In the genomic region with DNA sequence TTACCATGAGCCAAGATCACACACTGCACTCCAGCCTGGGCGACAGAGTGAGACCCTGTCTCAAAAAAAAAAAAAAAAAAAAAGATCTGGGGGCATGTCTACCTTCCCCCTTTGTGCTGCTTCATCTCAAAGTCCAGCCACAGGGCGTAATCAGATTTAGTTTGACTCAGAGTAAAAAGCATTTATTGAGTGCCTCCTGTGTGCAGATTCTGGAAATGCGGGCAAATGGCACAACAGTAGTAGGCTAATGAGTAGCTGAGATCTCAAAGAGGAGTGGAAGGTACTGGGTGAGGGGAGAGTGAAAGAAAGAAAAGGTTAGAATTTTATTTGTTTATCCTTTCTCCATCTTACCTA, we compare ENCODE assay signal across 9 cellular contexts. TPM values are rescaled to one million over a fixed set of nuclear protein-coding genes. Genes with fewer than 3 reads are reported as not detected.
DNase-seq lines count a peak whose midpoint lies in the region; ATAC-seq and TF ChIP-seq lines count a peak whose summit lies in the region.
"Had no signal": no experiment of that assay in that cellular context is flagged by ENCODE, and none has a peak within 500 bp of the region (broad histone marks: within the 10 kb centered on the region; RNA-seq: fewer than 3 reads in every experiment).

No MANE protein-coding gene starts in this region.

- H3K56ac ChIP-seq in H9 (ENCODE audit: insufficient read length, low read depth, low read length) = no peak overlapping the region

- peaks cover 40% of the 10 kb centered on the region for H3K27me3 Mint-ChIP-seq in H9 (ENCODE audit: low read depth)
- H3K27me3 Mint-ChIP-seq: memory B cell had no signal

- in situ Hi-C loops in gastrocnemius medialis (cut with MboI; ENCODE audit: low sequenced_read_pairs in 4 of 4) = loop anchor here in 2 of 4 donors (5.0 kb wide), 2 partner anchors 37 to 42 kb away; no protein-coding TSS in a partner anchor

- H3K9me3 ChIP-seq in H9 (ENCODE audit: control insufficient read depth, low read depth, low read length) = no peaks in the 10 kb centered on the region
- H3K9me3 ChIP-seq in esophagus muscularis mucosa = no peaks in the 10 kb centered on the region
- no peaks in the 10 kb centered on the region for H3K9me3 ChIP-seq in gastrocnemius medialis

- DNase-seq in H9 (no peak), SK-N-DZ (ENCODE audit: low spot score) (peak; percentile 47), esophagus muscularis mucosa (ENCODE audit: extremely low spot score) (no peak), gastrocnemius medialis (no peak), NOMO-1 treated with DMSO at 0.1 percent for 48 hours (lab: John Stamatoyannopoulos, UW; ENCODE audit: unreplicated experiment) (no peak), hypothalamus (lab: John Stamatoyannopoulos, UW) (no peak)

- H4K8ac ChIP-seq in H9 (replicated peaks; ENCODE audit: insufficient read length, low read depth, low read length) = no peak overlapping the region

- no peak overlapping the region for H2AFZ ChIP-seq in H9 (ENCODE audit: low read length)

- H3K23me2 ChIP-seq in H9 (ENCODE audit: insufficient read length, low read depth, low read length, poor library complexity, severe bottlenecking) = no peaks in the 10 kb centered on the region

- TF ChIP-seq POLR2A in esophagus muscularis mucosa (IDR thresholded peaks at IDR 0.05; ENCODE audit: low read depth) (no peak), gastrocnemius medialis (IDR thresholded peaks at IDR 0.05) (no peak)

- no peak for TF ChIP-seq EP300 in esophagus muscularis mucosa (IDR thresholded peaks at IDR 0.05)

- TF ChIP-seq CTCF in H9 (conservative IDR thresholded peaks at IDR 0.05) = peak; percentile 28; the same call in 1 of the 3 replicates
- TF ChIP-seq CTCF in esophagus muscularis mucosa (IDR thresholded peaks at IDR 0.05) = peak in 1 of 3 experiments; percentile 7
- no peak for TF ChIP-seq CTCF in gastrocnemius medialis (IDR thresholded peaks at IDR 0.05 in 4 of 5, conservative IDR thresholded peaks at IDR 0.05 in 1 of 5)

- H2BK120ac ChIP-seq in H9 (ENCODE audit: low read depth, low read length, poor library complexity, severe bottlenecking) = no peak overlapping the region

- no peak overlapping the region for H4K5ac ChIP-seq in H9 (ENCODE audit: insufficient read length, low read depth, low read length)

- no peaks in the 10 kb centered on the region for H3K79me2 ChIP-seq in H9 (ENCODE audit: insufficient read depth, low read length)

- H4K20me1 ChIP-seq in H9 (ENCODE audit: control insufficient read depth, insufficient read depth, insufficient read length) = no peaks in the 10 kb centered on the region

- ATAC-seq in gastrocnemius medialis = no peak
- no peak for ATAC-seq in GM19455 (IDR thresholded peaks at IDR 0.05; ENCODE audit: unreplicated experiment)
- no peak for ATAC-seq in GM18873 (IDR thresholded peaks at IDR 0.05; ENCODE audit: low FRiP score, unreplicated experiment)

- no peak overlapping the region for H3K18ac ChIP-seq in H9 (ENCODE audit: insufficient read length, low read depth, low read length)

- peak overlapping the region in 1 of 3 experiments; percentile 97; a peak in 3 of 7 replicates for H3K27ac Mint-ChIP-seq in H9
- H3K27ac Mint-ChIP-seq: memory B cell had no signal

- H2BK12ac ChIP-seq in H9 (ENCODE audit: insufficient read length, low read depth, low read length) = no peak overlapping the region

- H2AK5ac ChIP-seq in H9 (ENCODE audit: insufficient read length, low read length) = no peak overlapping the region

- no peaks in the 10 kb centered on the region; a peak in 1 of 7 replicates for H3K36me3 Mint-ChIP-seq in H9 (ENCODE audit: insufficient read depth in 1 of 3, low read depth in 3 of 3)
- H3K36me3 Mint-ChIP-seq: memory B cell had no signal

- H3K4me1 ChIP-seq in H9 (ENCODE audit: insufficient read depth, low read length) (peaks cover 31% of the 10 kb centered on the region; the same call in 1 of the 2 replicates), esophagus muscularis mucosa (peaks cover 93 to 100% (median 99%) of the 10 kb centered on the region in 4 donors), gastrocnemius medialis (peaks cover 90 to 95% of the 10 kb centered on the region in 2 donors)

- H3K36me3 ChIP-seq in esophagus muscularis mucosa = no peaks in the 10 kb centered on the region
- no peaks in the 10 kb centered on the region for H3K36me3 ChIP-seq in gastrocnemius medialis

- no peak overlapping the region for H2BK20ac ChIP-seq in H9 (ENCODE audit: low read depth, low read length, poor library complexity, severe bottlenecking)

- H4K91ac ChIP-seq in H9 (ENCODE audit: insufficient read length, low read depth, low read length) = no peak overlapping the region

- no peak overlapping the region for H3K4ac ChIP-seq in H9 (ENCODE audit: low read depth, low read length)

- H3K27ac ChIP-seq in H9 (ENCODE audit: insufficient read length, low read depth, low read length) (no peak overlapping the region), esophagus muscularis mucosa (replicated peaks in 1 of 4) (peak overlapping the region; percentile 88 to 99 (median 94)), gastrocnemius medialis (peak overlapping the region; percentile 93 to 100 (median 96))

- no peaks in the 10 kb centered on the region; a peak in 2 of 5 replicates for H3K9me3 Mint-ChIP-seq in H9
- H3K9me3 Mint-ChIP-seq: memory B cell had no signal

- H3K4me2 ChIP-seq in H9 (ENCODE audit: insufficient read depth, insufficient read length, low read length) = no peak overlapping the region

- H3K27me3 ChIP-seq in H9 (ENCODE audit: insufficient read depth, low read length) = peaks cover 2% of the 10 kb centered on the region; the same call in 1 of the 2 replicates
- no peaks in the 10 kb centered on the region for H3K27me3 ChIP-seq in esophagus muscularis mucosa
- no peaks in the 10 kb centered on the region for H3K27me3 ChIP-seq in gastrocnemius medialis

- H3K4me1 Mint-ChIP-seq in H9 = peaks cover 84 to 94% of the 10 kb centered on the region in 2 experiments

- H3K4me3 ChIP-seq in esophagus muscularis mucosa (no peak overlapping the region), gastrocnemius medialis (no peak overlapping the region)

- intact Hi-C loops in esophagus muscularis mucosa (cut with DNase I) (loop anchor here (5.0 kb wide), 1 partner anchor 42 kb away; no protein-coding TSS in a partner anchor), gastrocnemius medialis (cut with DNase I; ENCODE audit: low total_unique reads) (no loop called here)

- WGBS in H9 (ENCODE audit: extremely low coverage, insufficient read length, low lambda C conversion rate) = no CpG with 5 or more reads among the region's 3 CpGs
- WGBS in esophagus muscularis mucosa = 90% methylated on average over 3 of the region's 3 CpGs

- H3K79me1 ChIP-seq in H9 (ENCODE audit: insufficient read depth, low read depth, low read length, poor library complexity, severe bottlenecking) = no peaks in the 10 kb centered on the region

- H2BK15ac ChIP-seq in H9 (ENCODE audit: low read depth, low read length) = no peak overlapping the region

- H3K9ac ChIP-seq in H9 (ENCODE audit: extremely low read depth, insufficient read length, low read length) = no peak overlapping the region

- H3K14ac ChIP-seq in H9 (ENCODE audit: insufficient read depth, low read length) = no peak overlapping the region

- no peak overlapping the region for H2BK5ac ChIP-seq in H9 (ENCODE audit: insufficient read length, low read length)

- no peak overlapping the region for H3K23ac ChIP-seq in H9 (ENCODE audit: insufficient read length, low read depth, low read length)

- H3T11ph ChIP-seq in H9 (ENCODE audit: low read length) = no peak overlapping the region

- no peak overlapping the region for H3K4me3 Mint-ChIP-seq in H9
- H3K4me3 Mint-ChIP-seq: memory B cell had no signal

RNA-seq across cellular contexts. Expression of a gene that starts 9.1 kb away (rescaled TPM):
- 8.6 and 8.7 TPM in 2 replicates for total RNA-seq in H9 (2021)
- 2.2 and 2.4 TPM in 2 replicates for polyA plus RNA-seq in SK-N-DZ (2014; cell fraction: cytosol; rRNA removed)
- polyA plus RNA-seq in SK-N-DZ (2014; cell fraction: nucleus; rRNA removed) = 1.3 and 1.4 TPM in 2 replicates
- total RNA-seq in esophagus muscularis mucosa = 10 to 100 TPM in 3 of 4 donors, 1 to 10 TPM in 1; 6.1 to 24.2 (median 14.5) TPM
- 10 to 100 TPM; 16.0 to 34.2 (median 18.3) TPM for total RNA-seq in gastrocnemius medialis

RNA-seq across cellular contexts. Expression of a gene that starts 12.3 kb away (rescaled TPM):
- 101 and 105 TPM in 2 replicates for total RNA-seq in H9 (2021)
- 56.4 and 63.1 TPM in 2 replicates for polyA plus RNA-seq in SK-N-DZ (2014; cell fraction: cytosol; rRNA removed)
- 122 and 188 TPM in 2 replicates for polyA plus RNA-seq in SK-N-DZ (2014; cell fraction: nucleus; rRNA removed)
- 10 to 100 TPM; 64.1 to 86.8 (median 72.2) TPM for total RNA-seq in esophagus muscularis mucosa
- total RNA-seq in gastrocnemius medialis = 10 to 100 TPM; 75.7 to 96.3 (median 85.9) TPM

RNA-seq across cellular contexts. Expression of a gene that starts 30.9 kb away (rescaled TPM):
- total RNA-seq in H9 (2021) (123 and 137 TPM in 2 replicates), esophagus muscularis mucosa (100 to 1,000 TPM in 2 of 4 donors, 10 to 100 TPM in 2; 77.2 to 103 (median 95.5) TPM), gastrocnemius medialis (10 to 100 TPM; 35.8 to 41.3 (median 39.8) TPM)
- 65.4 and 77.8 TPM in 2 replicates for polyA plus RNA-seq in SK-N-DZ (2014; cell fraction: cytosol; rRNA removed)
- polyA plus RNA-seq in SK-N-DZ (2014; cell fraction: nucleus; rRNA removed) = 81.3 and 103 TPM in 2 replicates

RNA-seq across cellular contexts. Expression of a gene that starts 46.7 kb away (rescaled TPM):
- total RNA-seq in H9 (2021) = 9.8 and 10.1 TPM in 2 replicates
- polyA plus RNA-seq in SK-N-DZ (2014; cell fraction: cytosol; rRNA removed) = 20.7 and 29.0 TPM in 2 replicates
- polyA plus RNA-seq in SK-N-DZ (2014; cell fraction: nucleus; rRNA removed) = 11.1 and 12.1 TPM in 2 replicates
- 100 to 1,000 TPM in 2 of 4 donors, 10 to 100 TPM in 2; 69.7 to 112 (median 85.2) TPM for total RNA-seq in esophagus muscularis mucosa
- 10 to 100 TPM; 42.2 to 71.6 (median 48.2) TPM for total RNA-seq in gastrocnemius medialis

RNA-seq across cellular contexts. Expression of a gene that starts 55.2 kb away (rescaled TPM):
- 104 and 105 TPM in 2 replicates for total RNA-seq in H9 (2021)
- 71.8 and 93.7 TPM in 2 replicates for polyA plus RNA-seq in SK-N-DZ (2014; cell fraction: cytosol; rRNA removed)
- polyA plus RNA-seq in SK-N-DZ (2014; cell fraction: nucleus; rRNA removed) = 133 and 217 TPM in 2 replicates
- 10 to 100 TPM; 33.6 to 43.6 (median 37.4) TPM for total RNA-seq in esophagus muscularis mucosa
- total RNA-seq in gastrocnemius medialis = 100 to 1,000 TPM in 2 of 4 donors, 10 to 100 TPM in 2; 54.2 to 124 (median 93.9) TPM
